Comparison of ENCODE assay signal across 1 cellular context in genomic region chr3:53642211-53642610, GRCh38.
A peak's percentile ranks its signal among the peaks of the same experiment; 100 is the strongest.
TF ChIP-seq lines count a peak whose summit lies in the region.

No MANE protein-coding gene starts in this region.

TF ChIP-seq in HepG2, 621 proteins besides CTCF, POLR2A, EP300 and RAD21:
- peak; percentile 53; the same call in 1 of the 2 replicates for TF ChIP-seq LCORL (IDR thresholded peaks at IDR 0.05)
- TF ChIP-seq LCORL (CRISPR knock-in tag; IDR thresholded peaks at IDR 0.05): no peak
- no peak for TF ChIP-seq NFIB (CRISPR knock-in tag; IDR thresholded peaks at IDR 0.05; ENCODE audit: borderline replicate concordance)
- no peak for TF ChIP-seq HNF1A (IDR thresholded peaks at IDR 0.05; ENCODE audit: low read depth)
- no peak for TF ChIP-seq HNF1A (CRISPR knock-in tag; IDR thresholded peaks at IDR 0.05; ENCODE audit: borderline replicate concordance)
